In genomic region chr3:152657002-152657400, GRCh38 we compare ENCODE assay signal across 19 cellular contexts.
A peak's percentile ranks its signal among the peaks of the same experiment; 100 is the strongest.
DNase-seq lines count a peak whose midpoint lies in the region; ATAC-seq and TF ChIP-seq lines count a peak whose summit lies in the region.
"Had no signal": no experiment of that assay in that cellular context is flagged by ENCODE, and none has a peak within 500 bp of the region (broad histone marks: within the 10 kb centered on the region; RNA-seq: fewer than 3 reads in every experiment).

No MANE protein-coding gene starts in this region.

- H3K27me3 ChIP-seq in hepatocyte (no peaks in the 10 kb centered on the region), neuronal stem cell (ENCODE audit: control insufficient read depth in 3 of 3, insufficient read depth in 3 of 3, low read depth in 1 of 3, low read length in 3 of 3) (no peaks in the 10 kb centered on the region), GM23248 (replicated peaks; ENCODE audit: insufficient read depth) (no peaks in the 10 kb centered on the region), mesenchymal stem cell (ENCODE audit: control insufficient read depth in 1 of 2, insufficient read depth in 1 of 2, low read length in 2 of 2) (no peaks in the 10 kb centered on the region)
- H3K27me3 ChIP-seq: left lung had no signal

- H3K79me1 ChIP-seq in neuronal stem cell (ENCODE audit: low read depth, low read length) (no peaks in the 10 kb centered on the region), mesenchymal stem cell (replicated peaks; ENCODE audit: low read length, poor library complexity, severe bottlenecking) (no peaks in the 10 kb centered on the region)

- H3K4me1 ChIP-seq in ES-I3 (ENCODE audit: insufficient read depth, low read length) (peaks cover 28% of the 10 kb centered on the region), hepatocyte (ENCODE audit: insufficient read depth) (peaks cover 5% of the 10 kb centered on the region), neuronal stem cell (ENCODE audit: control insufficient read depth in 2 of 2, insufficient read depth in 1 of 2, low read depth in 1 of 2, low read length in 2 of 2) (peaks cover 4 to 15% of the 10 kb centered on the region in 2 donors), GM23248 (ENCODE audit: insufficient read depth) (no peaks in the 10 kb centered on the region), mesenchymal stem cell (ENCODE audit: control insufficient read depth, insufficient read depth, low read depth, low read length) (no peaks in the 10 kb centered on the region)

- H3K27ac ChIP-seq in angular gyrus (ENCODE audit: low read depth, low read length), result peak overlapping the region; percentile 62
- peak overlapping the region; percentile 38 for H3K27ac ChIP-seq in hepatocyte
- H3K27ac ChIP-seq in neuronal stem cell (replicated peaks; ENCODE audit: low read length), result peak overlapping the region; percentile 75
- no peak overlapping the region for H3K27ac ChIP-seq in GM23248
- H3K27ac ChIP-seq in mesenchymal stem cell (ENCODE audit: low read length, poor library complexity, severe bottlenecking), result no peak overlapping the region
- H3K27ac ChIP-seq: epithelial cell of prostate, left lung, RWPE1 had no signal

- H3K79me2 ChIP-seq in hepatocyte, result no peaks in the 10 kb centered on the region
- H3K79me2 ChIP-seq in GM23248 (ENCODE audit: insufficient read depth), result no peaks in the 10 kb centered on the region

- H4K8ac ChIP-seq in neuronal stem cell (ENCODE audit: low read depth, low read length) (no peak overlapping the region), mesenchymal stem cell (ENCODE audit: low read length) (no peak overlapping the region)

- H3K23ac ChIP-seq in neuronal stem cell (ENCODE audit: low read depth, low read length, poor library complexity) (no peak overlapping the region), mesenchymal stem cell (ENCODE audit: low read length in 2 of 2) (no peak overlapping the region)

- H3K4me3 ChIP-seq in hepatocyte, result no peak overlapping the region
- peak overlapping the region in 1 of 2 donors; percentile 30 for H3K4me3 ChIP-seq in neuronal stem cell (ENCODE audit: low read length in 2 of 2)
- H3K4me3 ChIP-seq in GM23248, result no peak overlapping the region
- no peak overlapping the region for H3K4me3 ChIP-seq in mesenchymal stem cell (ENCODE audit: insufficient read depth in 1 of 2, low read depth in 1 of 2, low read length in 2 of 2)
- H3K4me3 ChIP-seq: left lung had no signal

- H2AFZ ChIP-seq in hepatocyte, result peak overlapping the region; percentile 45
- peak overlapping the region; percentile 75 for H2AFZ ChIP-seq in neuronal stem cell (ENCODE audit: low read length)
- H2AFZ ChIP-seq in GM23248, result no peak overlapping the region
- no peak overlapping the region for H2AFZ ChIP-seq in mesenchymal stem cell (ENCODE audit: low read depth, low read length)

- no peak overlapping the region for H2BK12ac ChIP-seq in neuronal stem cell (ENCODE audit: low read length)
- H2BK12ac ChIP-seq in mesenchymal stem cell (ENCODE audit: low read length in 2 of 2), result no peak overlapping the region

- H3K14ac ChIP-seq in neuronal stem cell (ENCODE audit: low read length), result no peak overlapping the region
- no peak overlapping the region for H3K14ac ChIP-seq in mesenchymal stem cell (ENCODE audit: low read length in 2 of 2)

- DNase-seq in hepatocyte (ENCODE audit: low spot score) (no peak), neuronal stem cell (ENCODE audit: low spot score) (peak; percentile 40), left colon (no peak), GM23248 (no peak), NCI-H1436 (lab: John Stamatoyannopoulos, UW) (no peak), mesenchymal stem cell (no peak)
- DNase-seq: activated CD4-positive, alpha-beta T cell treated with anti-CD3 and anti-CD28 coated beads, Interleukin-2, amount 10 ng/mL, durations not matched to agents 24 days and 14 days; activated naive CD8-positive, alpha-beta T cell treated with anti-CD3 and anti-CD28 coated beads for 36 hours; activated T-cell treated with anti-CD3 and anti-CD28 coated beads, Interleukin-2, amount 50 U/mL, for 4 hours; left lung; natural killer cell; stimulated activated CD4-positive, alpha-beta T cell treated with anti-CD3 and anti-CD28 coated beads, Interleukin-2, amount 100 ng/mL, for 48 hours; stimulated activated CD8-positive, alpha-beta memory T cell treated with anti-CD3 and anti-CD28 coated beads, Interleukin-4, amount 100 ng/mL, for 48 hours had no signal

- H3K18ac ChIP-seq in neuronal stem cell (ENCODE audit: low read length) (no peak overlapping the region), mesenchymal stem cell (ENCODE audit: low read depth in 1 of 2, low read length in 2 of 2) (no peak overlapping the region)

- H4K20me1 ChIP-seq in hepatocyte (ENCODE audit: insufficient read depth, poor library complexity, severe bottlenecking) (no peaks in the 10 kb centered on the region), GM23248 (ENCODE audit: insufficient read depth) (no peaks in the 10 kb centered on the region)

- H3K4me2 ChIP-seq in hepatocyte (peak overlapping the region; percentile 44), neuronal stem cell (ENCODE audit: insufficient read depth, low read length, poor library complexity, severe bottlenecking) (no peak overlapping the region), GM23248 (ENCODE audit: unreplicated experiment) (no peak overlapping the region), mesenchymal stem cell (ENCODE audit: low read length, poor library complexity, severe bottlenecking) (no peak overlapping the region)

- intact Hi-C loops in left colon (cut with DNase I, micrococcal nuclease), result no loop called here

- no peak for ATAC-seq in left colon
- ATAC-seq: activated T-cell treated with anti-CD3 and anti-CD28 coated beads, Interleukin-2, amount 50 U/mL, for 4 hours; HepG2; left lung; sciatic nerve had no signal

- in situ Hi-C loops in GM23248 (cut with MboI), result no loop called here

- H4K91ac ChIP-seq in neuronal stem cell (ENCODE audit: low read depth, low read length, poor library complexity) (no peak overlapping the region), mesenchymal stem cell (ENCODE audit: low read length) (no peak overlapping the region)

- H3F3A ChIP-seq in GM23248 (ENCODE audit: insufficient read depth), result no peaks in the 10 kb centered on the region

- no peaks in the 10 kb centered on the region for H3K36me3 ChIP-seq in ES-I3 (ENCODE audit: insufficient read depth, low read length)
- H3K36me3 ChIP-seq in hepatocyte (replicated peaks; ENCODE audit: insufficient read depth, low read depth), result no peaks in the 10 kb centered on the region
- no peaks in the 10 kb centered on the region for H3K36me3 ChIP-seq in neuronal stem cell (replicated peaks in 1 of 2; ENCODE audit: control insufficient read depth in 2 of 2, insufficient read depth in 2 of 2, low read length in 2 of 2)
- H3K36me3 ChIP-seq in GM23248 (ENCODE audit: low read depth), result no peaks in the 10 kb centered on the region
- H3K36me3 ChIP-seq in mesenchymal stem cell (ENCODE audit: control insufficient read depth in 1 of 2, insufficient read depth in 2 of 2, low read depth in 1 of 2, low read length in 2 of 2), result no peaks in the 10 kb centered on the region
- H3K36me3 ChIP-seq: left lung had no signal

- TF ChIP-seq CTCF in hepatocyte (IDR thresholded peaks at IDR 0.05; ENCODE audit: poor library complexity), result no peak

- H3K9me3 ChIP-seq in ES-I3 (ENCODE audit: control insufficient read depth, insufficient read depth, low read length), result peaks cover 5% of the 10 kb centered on the region
- H3K9me3 ChIP-seq in hepatocyte (ENCODE audit: low read depth), result no peaks in the 10 kb centered on the region
- H3K9me3 ChIP-seq in neuronal stem cell (replicated peaks in 1 of 2; ENCODE audit: control insufficient read depth in 2 of 2, insufficient read depth in 1 of 2, low read depth in 1 of 2, low read length in 2 of 2), result peaks cover 0 to 5% of the 10 kb centered on the region in 2 donors
- H3K9me3 ChIP-seq in GM23248 (ENCODE audit: low read depth), result no peaks in the 10 kb centered on the region
- peaks cover 4% of the 10 kb centered on the region for H3K9me3 ChIP-seq in mesenchymal stem cell (ENCODE audit: control insufficient read depth, low read length)

- 34% methylated on average over 1 of the region's 1 CpG for WGBS in hepatocyte (ENCODE audit: low lambda C conversion rate, missing lambda C conversion rate)
- no CpG with 5 or more reads among the region's 1 CpG for WGBS in neuronal stem cell (ENCODE audit: extremely low coverage in 2 of 2, insufficient read length in 2 of 2, insufficient replicate concordance in 1 of 2), 2 donors
- WGBS in GM23248 (ENCODE audit: low coverage in 1 of 2, low lambda C conversion rate in 2 of 2, missing lambda C conversion rate in 2 of 2), 2 experiments, result 37 to 53% methylated on average over 1 of the region's 1 CpG
- no CpG with 5 or more reads among the region's 1 CpG for WGBS in mesenchymal stem cell

- H2BK120ac ChIP-seq in neuronal stem cell (ENCODE audit: low read depth, low read length) (no peak overlapping the region), mesenchymal stem cell (ENCODE audit: low read depth, low read length) (no peak overlapping the region)

- H3K9me2 ChIP-seq in hepatocyte (replicated peaks; ENCODE audit: insufficient read depth) (no peaks in the 10 kb centered on the region), GM23248 (ENCODE audit: insufficient read depth) (no peaks in the 10 kb centered on the region)

- H3K9ac ChIP-seq in ES-I3 (ENCODE audit: low read depth, low read length) (peak overlapping the region; percentile 13; the same call in 1 of the 2 replicates), neuronal stem cell (ENCODE audit: low read depth, low read length, poor library complexity) (no peak overlapping the region), GM23248 (no peak overlapping the region), mesenchymal stem cell (ENCODE audit: low read length) (no peak overlapping the region)

- H2AK5ac ChIP-seq in neuronal stem cell (ENCODE audit: low read depth, low read length) (no peak overlapping the region), mesenchymal stem cell (ENCODE audit: low read length, severe bottlenecking) (no peak overlapping the region)

- H3K4ac ChIP-seq in neuronal stem cell (ENCODE audit: low read length) (no peak overlapping the region), mesenchymal stem cell (ENCODE audit: low read depth in 1 of 2, low read length in 2 of 2) (no peak overlapping the region)

- H2BK5ac ChIP-seq in neuronal stem cell (ENCODE audit: low read length), result no peak overlapping the region
- H2BK5ac ChIP-seq in mesenchymal stem cell (ENCODE audit: low read depth, low read length, poor library complexity, severe bottlenecking), result no peak overlapping the region

- no peak overlapping the region for H2BK15ac ChIP-seq in neuronal stem cell (ENCODE audit: low read length)
- H2BK15ac ChIP-seq in mesenchymal stem cell (ENCODE audit: low read depth, poor library complexity, severe bottlenecking), result no peak overlapping the region

Comparison
In these comparisons a context has a peak if more than half of its experiments do, and no peak if none do; other contexts are left out.
1. H3K27ac ChIP-seq: peak in angular gyrus (single experiment), hepatocyte (single experiment) and neuronal stem cell (single experiment); none in GM23248 (single experiment) and mesenchymal stem cell (single experiment).
2. H2AFZ ChIP-seq: peak in hepatocyte (single experiment) and neuronal stem cell (single experiment); none in GM23248 (single experiment) and mesenchymal stem cell (single experiment).